In the genomic region with DNA sequence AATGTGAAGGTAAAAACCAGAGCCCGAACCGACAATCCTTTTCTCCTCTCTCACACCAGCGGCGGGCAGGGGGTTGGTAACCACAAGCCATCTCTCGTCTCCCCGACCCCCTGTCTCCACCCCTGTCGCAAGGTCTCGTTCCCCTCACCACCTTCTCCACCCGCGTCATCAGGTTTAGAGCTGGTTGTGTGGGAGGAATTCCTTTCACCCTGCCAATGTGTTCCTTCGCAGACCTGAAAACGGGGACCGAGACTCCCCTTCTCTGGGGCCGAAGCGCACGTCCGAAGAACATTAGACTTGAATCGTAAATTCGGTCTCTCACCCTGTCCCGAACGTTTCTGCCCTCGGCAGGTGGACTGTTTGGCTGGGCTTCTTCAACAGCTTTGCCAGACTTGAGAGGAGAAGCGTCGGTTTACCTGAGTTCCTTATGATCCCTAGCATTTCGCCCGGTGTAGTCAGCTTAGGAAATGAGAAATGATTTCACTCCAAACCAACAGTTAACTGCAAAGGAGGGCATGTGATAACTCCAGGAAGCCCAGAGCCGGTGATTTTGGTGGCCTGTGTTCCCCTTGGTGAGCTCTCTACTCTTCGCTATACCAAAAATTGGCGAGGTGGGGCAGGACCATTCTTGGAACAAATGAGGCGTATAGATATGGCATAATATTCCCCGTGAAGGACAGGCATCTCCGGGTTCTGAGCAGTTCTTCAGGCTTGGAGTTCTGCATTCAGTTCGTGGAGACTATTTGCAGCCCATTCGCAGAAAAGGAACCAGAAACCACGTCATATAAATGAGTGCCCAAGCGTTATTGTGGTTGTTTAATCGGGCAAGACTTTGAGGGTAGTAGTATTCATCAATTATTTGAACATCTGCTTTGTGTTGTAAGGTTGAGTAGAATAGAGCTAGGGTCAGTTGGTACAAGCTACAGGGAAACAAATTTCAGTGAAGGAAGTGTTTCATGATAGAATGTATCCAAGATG, we compare ENCODE assay signal across 8 cellular contexts. TPM values are rescaled to one million over a fixed set of nuclear protein-coding genes. Genes with fewer than 3 reads are reported as not detected.
DNase-seq lines count a peak whose midpoint lies in the region; ATAC-seq lines count a peak whose summit lies in the region.

No MANE protein-coding gene starts in this region.

- no peaks in the 10 kb centered on the region for H3K27me3 Mint-ChIP-seq in activated CD4-positive, alpha-beta T cell treated with anti-CD3 and anti-CD28 coated beads, Interleukin-2, amount 10 ng/mL, durations not matched to agents 24 days and 14 days
- no peaks in the 10 kb centered on the region for H3K27me3 Mint-ChIP-seq in stimulated activated naive B cell treated with anti-CD40 and anti-IgM and Interleukin-4, amounts not matched to agents 10 μg/mL and 1 μg/mL and 100 μg/mL, for 72 hours

- H3K4me1 Mint-ChIP-seq in activated CD4-positive, alpha-beta T cell treated with anti-CD3 and anti-CD28 coated beads, Interleukin-2, amount 10 ng/mL, durations not matched to agents 24 days and 14 days, result peaks cover 12% of the 10 kb centered on the region
- H3K4me1 Mint-ChIP-seq in stimulated activated naive B cell treated with anti-CD40 and anti-IgM and Interleukin-4, amounts not matched to agents 10 μg/mL and 1 μg/mL and 100 μg/mL, for 72 hours, result peaks cover 5 to 12% of the 10 kb centered on the region in 2 donors

- in situ Hi-C loops in G401 (cut with HindIII; ENCODE audit: low sequenced_read_pairs), result no loop called here

- H3K9ac ChIP-seq in endocrine pancreas (ENCODE audit: control insufficient read depth, insufficient read depth, low read length), result peak overlapping the region; percentile 93

- peak overlapping the region; percentile 91 for H3K4me3 ChIP-seq in endocrine pancreas (ENCODE audit: control insufficient read depth, insufficient read depth, low read length)
- H3K4me3 ChIP-seq in mesodermal cell (ENCODE audit: extremely low read depth, insufficient read depth, low read length, poor library complexity, severe bottlenecking), result peak overlapping the region; percentile 76

- H3K27ac Mint-ChIP-seq in activated CD4-positive, alpha-beta T cell treated with anti-CD3 and anti-CD28 coated beads, Interleukin-2, amount 10 ng/mL, durations not matched to agents 24 days and 14 days, result peak overlapping the region; percentile 95
- H3K27ac Mint-ChIP-seq in stimulated activated naive B cell treated with anti-CD40 and anti-IgM and Interleukin-4, amounts not matched to agents 10 μg/mL and 1 μg/mL and 100 μg/mL, for 72 hours, result peak overlapping the region; percentile 97

- DNase-seq in G401 (ENCODE audit: low spot score) (peak; percentile 62), KG1 (lab: John Stamatoyannopoulos, UW) (peak; percentile 23), cortex of kidney (lab: John Stamatoyannopoulos, UW) (no peak)
- DNase-seq in activated CD4-positive, alpha-beta T cell treated with anti-CD3 and anti-CD28 coated beads, Interleukin-2, amount 10 ng/mL, durations not matched to agents 24 days and 14 days, result no peak
- no peak for DNase-seq in stimulated activated naive B cell treated with anti-CD40 and anti-IgM and Interleukin-4, amounts not matched to agents 10 μg/mL and 1 μg/mL and 100 μg/mL, for 72 hours

- WGBS in mesodermal cell (ENCODE audit: insufficient coverage in 2 of 2), 2 experiments, result 33 to 34% methylated on average over 19 to 25 of the region's 37 CpGs

- peaks cover 11% of the 10 kb centered on the region for H3K36me3 Mint-ChIP-seq in activated CD4-positive, alpha-beta T cell treated with anti-CD3 and anti-CD28 coated beads, Interleukin-2, amount 10 ng/mL, durations not matched to agents 24 days and 14 days (ENCODE audit: low read depth)
- H3K36me3 Mint-ChIP-seq in stimulated activated naive B cell treated with anti-CD40 and anti-IgM and Interleukin-4, amounts not matched to agents 10 μg/mL and 1 μg/mL and 100 μg/mL, for 72 hours, result peaks cover 3 to 6% of the 10 kb centered on the region in 2 donors

- H3K36me3 ChIP-seq in endocrine pancreas (ENCODE audit: control insufficient read depth, insufficient read depth, low read length) (no peaks in the 10 kb centered on the region), mesodermal cell (ENCODE audit: control insufficient read depth, insufficient read depth, low read length) (peaks cover 11% of the 10 kb centered on the region)

- no peaks in the 10 kb centered on the region for H3K4me1 ChIP-seq in endocrine pancreas (ENCODE audit: control insufficient read depth, insufficient read depth, low read length)
- H3K4me1 ChIP-seq in mesodermal cell (ENCODE audit: control insufficient read depth, insufficient read depth, low read length, poor library complexity, severe bottlenecking), result peaks cover 7% of the 10 kb centered on the region

- H3K9me3 ChIP-seq in endocrine pancreas (ENCODE audit: control insufficient read depth, low read length), result no peaks in the 10 kb centered on the region
- no peaks in the 10 kb centered on the region for H3K9me3 ChIP-seq in mesodermal cell (ENCODE audit: control insufficient read depth, low read length)

- H3K4me3 Mint-ChIP-seq in activated CD4-positive, alpha-beta T cell treated with anti-CD3 and anti-CD28 coated beads, Interleukin-2, amount 10 ng/mL, durations not matched to agents 24 days and 14 days, result peak overlapping the region; percentile 98
- H3K4me3 Mint-ChIP-seq in stimulated activated naive B cell treated with anti-CD40 and anti-IgM and Interleukin-4, amounts not matched to agents 10 μg/mL and 1 μg/mL and 100 μg/mL, for 72 hours, result peak overlapping the region; percentile 95 to 97

- H3K27me3 ChIP-seq in endocrine pancreas (ENCODE audit: control insufficient read depth, insufficient read depth, low read length), result no peaks in the 10 kb centered on the region

- H3K9me3 Mint-ChIP-seq in activated CD4-positive, alpha-beta T cell treated with anti-CD3 and anti-CD28 coated beads, Interleukin-2, amount 10 ng/mL, durations not matched to agents 24 days and 14 days, result no peaks in the 10 kb centered on the region
- H3K9me3 Mint-ChIP-seq in stimulated activated naive B cell treated with anti-CD40 and anti-IgM and Interleukin-4, amounts not matched to agents 10 μg/mL and 1 μg/mL and 100 μg/mL, for 72 hours, result no peaks in the 10 kb centered on the region

- peak; percentile 11 for ATAC-seq in GM21576 (IDR thresholded peaks at IDR 0.05; ENCODE audit: unreplicated experiment)
- ATAC-seq in stimulated activated naive B cell treated with anti-CD40 and anti-IgM and Interleukin-4, amounts not matched to agents 10 μg/mL and 1 μg/mL and 100 μg/mL, for 72 hours (replicated peaks), result peak; percentile 16 to 19

- peak overlapping the region; percentile 43 for H3K27ac ChIP-seq in mesodermal cell (ENCODE audit: low read depth, low read length, severe bottlenecking)

- intact Hi-C loops in activated CD4-positive, alpha-beta T cell treated with anti-CD3 and anti-CD28 coated beads, Interleukin-2, amount 10 ng/mL, durations not matched to agents 24 days and 14 days (cut with micrococcal nuclease), result loop anchor here (1.0 to 10.0 kb wide), 8 partner anchors 10 to 469 kb away; partner anchors contain the start of genes CLHC1, PNPT1, PPP4R3B and RPS27A

RNA-seq across cellular contexts. Expression of gene CFAP36, which starts 0.7 kb away (rescaled TPM):
- 41.4 and 56.9 TPM in 2 replicates for total RNA-seq in G401 (2014; rRNA removed; shearing (Covaris generic))
- 22.1 and 25.1 TPM in 2 replicates for total RNA-seq in activated CD4-positive, alpha-beta T cell treated with anti-CD3 and anti-CD28 coated beads, Interleukin-2, amount 10 ng/mL, durations not matched to agents 24 days and 14 days
- polyA plus RNA-seq in mesodermal cell (2013, experiment 1 of 2), result 35.5 TPM
- 52.4 TPM for polyA plus RNA-seq in mesodermal cell (2013, experiment 2 of 2)

Comparison
In these comparisons a context has a peak if more than half of its experiments do, and no peak if none do; other contexts are left out.
1. DNase-seq: peak in G401 (single experiment) and KG1 (single experiment); none in activated CD4-positive, alpha-beta T cell treated with anti-CD3 and anti-CD28 coated beads, Interleukin-2, amount 10 ng/mL, durations not matched to agents 24 days and 14 days (single experiment), stimulated activated naive B cell treated with anti-CD40 and anti-IgM and Interleukin-4, amounts not matched to agents 10 μg/mL and 1 μg/mL and 100 μg/mL, for 72 hours (single experiment) and cortex of kidney (single experiment).